Comparison of ENCODE assay signal across 1 cellular context in the genomic region with DNA sequence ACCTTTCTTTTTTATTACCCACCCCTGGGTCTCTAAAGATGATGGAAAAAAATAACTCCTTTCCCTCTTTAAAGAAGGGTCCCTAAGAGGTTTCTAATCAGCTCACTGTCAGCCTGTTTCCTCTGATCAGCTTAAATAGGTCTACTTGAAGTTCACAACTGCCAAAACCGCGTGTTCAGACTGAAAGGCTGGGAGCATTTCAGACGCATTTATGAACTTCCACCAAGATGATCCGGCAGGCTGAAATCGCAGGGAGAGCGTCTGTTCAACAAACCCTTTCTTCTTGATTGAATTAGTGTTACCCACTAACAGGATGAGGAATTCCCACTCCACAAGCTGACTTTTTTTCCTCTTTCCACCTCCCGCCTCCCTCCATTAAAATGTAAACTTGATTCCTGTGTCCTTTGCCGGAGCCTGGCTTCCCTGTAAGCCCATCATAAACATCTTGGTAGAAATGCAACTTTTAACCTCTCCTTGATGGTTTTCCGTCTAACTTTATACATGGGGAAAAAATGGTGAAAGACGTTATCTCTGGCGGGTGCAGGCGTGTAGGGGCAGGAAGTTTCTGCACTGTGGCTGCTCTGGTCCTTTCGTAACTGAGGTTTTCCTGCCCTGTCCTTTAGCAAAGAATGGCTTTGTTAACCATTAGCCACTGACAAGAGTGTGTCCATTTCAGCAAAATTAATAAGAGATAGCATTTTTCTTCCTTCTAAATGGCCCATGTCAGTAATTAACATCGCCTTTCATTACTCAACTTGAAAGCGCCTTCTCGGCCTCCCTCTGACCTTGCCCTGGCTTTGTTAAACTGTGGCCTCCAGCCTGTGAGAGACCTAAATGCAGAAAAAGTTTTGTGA.
TF ChIP-seq lines count a peak whose summit lies in the region.

No MANE protein-coding gene starts in this region.

TF ChIP-seq in HepG2, 621 proteins besides CTCF, POLR2A, EP300 and RAD21 (continued from another document and continues in another):
- TF ChIP-seq EZH2 (conservative IDR thresholded peaks at IDR 0.05; ENCODE audit: low read depth, low read length) (no peak), IRX3 (CRISPR knock-in tag; IDR thresholded peaks at IDR 0.05; ENCODE audit: borderline replicate concordance, low read depth) (no peak), ATAD3A (CRISPR knock-in tag; IDR thresholded peaks at IDR 0.05) (no peak), ZNF441 (CRISPR knock-in tag; IDR thresholded peaks at IDR 0.05; ENCODE audit: borderline replicate concordance) (no peak), ETV5 (CRISPR knock-in tag; IDR thresholded peaks at IDR 0.05; ENCODE audit: borderline replicate concordance) (peak; percentile 21; the same call in 1 of the 2 replicates), ZNF777 (CRISPR knock-in tag; IDR thresholded peaks at IDR 0.05) (no peak), POLR2AphosphoS2 (IDR thresholded peaks at IDR 0.05; ENCODE audit: low read depth, low read length) (no peak), ZNF652 (CRISPR knock-in tag; IDR thresholded peaks at IDR 0.05; ENCODE audit: borderline replicate concordance, low read depth) (no peak), ESRRA (CRISPR knock-in tag; IDR thresholded peaks at IDR 0.05; ENCODE audit: low read depth) (no peak), ONECUT2 (CRISPR knock-in tag; IDR thresholded peaks at IDR 0.05) (no peak), ZNF616 (CRISPR knock-in tag; IDR thresholded peaks at IDR 0.05; ENCODE audit: low read depth) (no peak), FOXK1 (CRISPR knock-in tag; IDR thresholded peaks at IDR 0.05; ENCODE audit: borderline replicate concordance, low read depth) (0 out of 2 replicates have a peak, but pooled peaks have one; percentile 33), ZFAT (CRISPR knock-in tag; conservative IDR thresholded peaks at IDR 0.05) (no peak), CEBPB (IDR thresholded peaks at IDR 0.05; ENCODE audit: borderline replicate concordance, low read depth, low read length) (0 out of 2 replicates have a peak, but pooled peaks have one; percentile 30), ZNF44 (CRISPR knock-in tag; IDR thresholded peaks at IDR 0.05) (no peak), ZNF781 (CRISPR knock-in tag; IDR thresholded peaks at IDR 0.05; ENCODE audit: borderline replicate concordance, not compliant biosample characterization) (no peak), ZNF614 (CRISPR knock-in tag; IDR thresholded peaks at IDR 0.05; ENCODE audit: borderline replicate concordance) (peak; percentile 31; the same call in 1 of the 2 replicates), ZNF224 (CRISPR knock-in tag; IDR thresholded peaks at IDR 0.05) (no peak), ZNF232 (CRISPR knock-in tag; IDR thresholded peaks at IDR 0.05; ENCODE audit: borderline replicate concordance) (no peak), CHCHD3 (CRISPR knock-in tag; IDR thresholded peaks at IDR 0.05) (no peak), NBN (conservative IDR thresholded peaks at IDR 0.05) (no peak), ZFP90 (CRISPR knock-in tag; IDR thresholded peaks at IDR 0.05; ENCODE audit: borderline replicate concordance) (no peak), KLF6 (CRISPR knock-in tag; IDR thresholded peaks at IDR 0.05) (no peak), HIVEP1 (CRISPR knock-in tag; IDR thresholded peaks at IDR 0.05) (no peak), CHD2 (IDR thresholded peaks at IDR 0.05; ENCODE audit: low read depth, low read length) (no peak), GATA4 (IDR thresholded peaks at IDR 0.05; ENCODE audit: borderline replicate concordance, low read depth) (peak; percentile 46; the same call in 1 of the 2 replicates), IKZF1 (IDR thresholded peaks at IDR 0.05) (no peak), ZNF136 (CRISPR knock-in tag; IDR thresholded peaks at IDR 0.05; ENCODE audit: low read depth) (no peak), KLF16 (CRISPR knock-in tag; IDR thresholded peaks at IDR 0.05) (0 out of 4 replicates have a peak, but pooled peaks of 1 of the 2 experiments have one; percentile 26), ZNF367 (CRISPR knock-in tag; IDR thresholded peaks at IDR 0.05; ENCODE audit: borderline replicate concordance) (no peak), NFKBIZ (CRISPR knock-in tag; IDR thresholded peaks at IDR 0.05) (0 out of 2 replicates have a peak, but pooled peaks have one; percentile 14), ZNF292 (CRISPR knock-in tag; IDR thresholded peaks at IDR 0.05; ENCODE audit: borderline replicate concordance, low read depth) (peak; percentile 51; the same call in 1 of the 2 replicates), ZFX (CRISPR knock-in tag; IDR thresholded peaks at IDR 0.05; ENCODE audit: low read depth) (no peak)
- TF ChIP-seq, protein P1, sequence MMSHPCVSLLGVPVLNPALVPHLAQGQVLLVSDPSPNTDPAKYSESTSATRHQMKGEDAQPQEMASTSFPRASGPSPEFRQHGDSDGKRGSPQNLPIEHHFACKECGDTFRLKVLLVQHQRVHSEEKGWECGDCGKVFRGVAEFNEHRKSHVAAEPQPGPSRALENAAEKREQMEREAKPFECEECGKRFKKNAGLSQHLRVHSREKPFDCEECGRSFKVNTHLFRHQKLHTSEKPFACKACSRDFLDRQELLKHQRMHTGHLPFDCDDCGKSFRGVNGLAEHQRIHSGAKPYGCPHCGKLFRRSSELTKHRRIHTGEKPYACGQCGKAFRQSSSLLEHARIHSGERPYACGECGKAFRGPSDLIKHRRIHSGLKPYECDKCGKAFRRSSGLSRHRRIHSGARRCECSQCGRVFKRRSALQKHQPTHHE (CRISPR knock-in tag; IDR thresholded peaks at IDR 0.05; ENCODE audit: borderline replicate concordance) = no peak
- TF ChIP-seq, protein P2, sequence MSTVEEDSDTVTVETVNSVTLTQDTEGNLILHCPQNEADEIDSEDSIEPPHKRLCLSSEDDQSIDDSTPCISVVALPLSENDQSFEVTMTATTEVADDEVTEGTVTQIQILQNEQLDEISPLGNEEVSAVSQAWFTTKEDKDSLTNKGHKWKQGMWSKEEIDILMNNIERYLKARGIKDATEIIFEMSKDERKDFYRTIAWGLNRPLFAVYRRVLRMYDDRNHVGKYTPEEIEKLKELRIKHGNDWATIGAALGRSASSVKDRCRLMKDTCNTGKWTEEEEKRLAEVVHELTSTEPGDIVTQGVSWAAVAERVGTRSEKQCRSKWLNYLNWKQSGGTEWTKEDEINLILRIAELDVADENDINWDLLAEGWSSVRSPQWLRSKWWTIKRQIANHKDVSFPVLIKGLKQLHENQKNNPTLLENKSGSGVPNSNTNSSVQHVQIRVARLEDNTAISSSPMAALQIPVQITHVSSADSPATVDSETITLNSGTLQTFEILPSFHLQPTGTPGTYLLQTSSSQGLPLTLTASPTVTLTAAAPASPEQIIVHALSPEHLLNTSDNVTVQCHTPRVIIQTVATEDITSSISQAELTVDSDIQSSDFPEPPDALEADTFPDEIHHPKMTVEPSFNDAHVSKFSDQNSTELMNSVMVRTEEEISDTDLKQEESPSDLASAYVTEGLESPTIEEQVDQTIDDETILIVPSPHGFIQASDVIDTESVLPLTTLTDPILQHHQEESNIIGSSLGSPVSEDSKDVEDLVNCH (CRISPR knock-in tag; IDR thresholded peaks at IDR 0.05) = no peak
- TF ChIP-seq, protein P3, sequence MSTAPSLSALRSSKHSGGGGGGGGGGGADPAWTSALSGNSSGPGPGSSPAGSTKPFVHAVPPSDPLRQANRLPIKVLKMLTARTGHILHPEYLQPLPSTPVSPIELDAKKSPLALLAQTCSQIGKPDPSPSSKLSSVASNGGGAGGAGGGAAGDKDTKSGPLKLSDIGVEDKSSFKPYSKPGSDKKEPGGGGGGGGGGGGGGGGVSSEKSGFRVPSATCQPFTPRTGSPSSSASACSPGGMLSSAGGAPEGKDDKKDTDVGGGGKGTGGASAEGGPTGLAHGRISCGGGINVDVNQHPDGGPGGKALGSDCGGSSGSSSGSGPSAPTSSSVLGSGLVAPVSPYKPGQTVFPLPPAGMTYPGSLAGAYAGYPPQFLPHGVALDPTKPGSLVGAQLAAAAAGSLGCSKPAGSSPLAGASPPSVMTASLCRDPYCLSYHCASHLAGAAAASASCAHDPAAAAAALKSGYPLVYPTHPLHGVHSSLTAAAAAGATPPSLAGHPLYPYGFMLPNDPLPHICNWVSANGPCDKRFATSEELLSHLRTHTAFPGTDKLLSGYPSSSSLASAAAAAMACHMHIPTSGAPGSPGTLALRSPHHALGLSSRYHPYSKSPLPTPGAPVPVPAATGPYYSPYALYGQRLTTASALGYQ (CRISPR knock-in tag; IDR thresholded peaks at IDR 0.05) = 0 out of 2 replicates have a peak, but pooled peaks have one; percentile 42
- TF ChIP-seq, protein P4, sequence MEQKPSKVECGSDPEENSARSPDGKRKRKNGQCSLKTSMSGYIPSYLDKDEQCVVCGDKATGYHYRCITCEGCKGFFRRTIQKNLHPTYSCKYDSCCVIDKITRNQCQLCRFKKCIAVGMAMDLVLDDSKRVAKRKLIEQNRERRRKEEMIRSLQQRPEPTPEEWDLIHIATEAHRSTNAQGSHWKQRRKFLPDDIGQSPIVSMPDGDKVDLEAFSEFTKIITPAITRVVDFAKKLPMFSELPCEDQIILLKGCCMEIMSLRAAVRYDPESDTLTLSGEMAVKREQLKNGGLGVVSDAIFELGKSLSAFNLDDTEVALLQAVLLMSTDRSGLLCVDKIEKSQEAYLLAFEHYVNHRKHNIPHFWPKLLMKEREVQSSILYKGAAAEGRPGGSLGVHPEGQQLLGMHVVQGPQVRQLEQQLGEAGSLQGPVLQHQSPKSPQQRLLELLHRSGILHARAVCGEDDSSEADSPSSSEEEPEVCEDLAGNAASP (CRISPR knock-in tag; IDR thresholded peaks at IDR 0.05; ENCODE audit: borderline replicate concordance) = 0 out of 2 replicates have a peak, but pooled peaks have one; percentile 15
- TF ChIP-seq, protein P5, sequence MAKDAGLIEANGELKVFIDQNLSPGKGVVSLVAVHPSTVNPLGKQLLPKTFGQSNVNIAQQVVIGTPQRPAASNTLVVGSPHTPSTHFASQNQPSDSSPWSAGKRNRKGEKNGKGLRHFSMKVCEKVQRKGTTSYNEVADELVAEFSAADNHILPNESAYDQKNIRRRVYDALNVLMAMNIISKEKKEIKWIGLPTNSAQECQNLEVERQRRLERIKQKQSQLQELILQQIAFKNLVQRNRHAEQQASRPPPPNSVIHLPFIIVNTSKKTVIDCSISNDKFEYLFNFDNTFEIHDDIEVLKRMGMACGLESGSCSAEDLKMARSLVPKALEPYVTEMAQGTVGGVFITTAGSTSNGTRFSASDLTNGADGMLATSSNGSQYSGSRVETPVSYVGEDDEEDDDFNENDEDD (CRISPR knock-in tag; IDR thresholded peaks at IDR 0.05; ENCODE audit: borderline replicate concordance) = no peak
- TF ChIP-seq, protein P6, sequence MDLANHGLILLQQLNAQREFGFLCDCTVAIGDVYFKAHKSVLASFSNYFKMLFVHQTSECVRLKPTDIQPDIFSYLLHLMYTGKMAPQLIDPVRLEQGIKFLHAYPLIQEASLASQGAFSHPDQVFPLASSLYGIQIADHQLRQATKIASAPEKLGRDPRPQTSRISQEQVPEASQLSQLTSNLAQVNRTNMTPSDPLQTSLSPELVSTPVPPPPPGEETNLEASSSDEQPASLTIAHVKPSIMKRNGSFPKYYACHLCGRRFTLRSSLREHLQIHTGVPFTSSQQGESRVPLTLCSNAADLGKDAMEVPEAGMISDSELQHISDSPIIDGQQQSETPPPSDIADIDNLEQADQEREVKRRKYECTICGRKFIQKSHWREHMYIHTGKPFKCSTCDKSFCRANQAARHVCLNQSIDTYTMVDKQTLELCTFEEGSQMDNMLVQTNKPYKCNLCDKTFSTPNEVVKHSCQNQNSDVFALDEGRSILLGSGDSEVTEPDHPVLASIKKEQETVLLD (CRISPR knock-in tag; IDR thresholded peaks at IDR 0.05; ENCODE audit: low read depth) = no peak
- TF ChIP-seq, protein P7, sequence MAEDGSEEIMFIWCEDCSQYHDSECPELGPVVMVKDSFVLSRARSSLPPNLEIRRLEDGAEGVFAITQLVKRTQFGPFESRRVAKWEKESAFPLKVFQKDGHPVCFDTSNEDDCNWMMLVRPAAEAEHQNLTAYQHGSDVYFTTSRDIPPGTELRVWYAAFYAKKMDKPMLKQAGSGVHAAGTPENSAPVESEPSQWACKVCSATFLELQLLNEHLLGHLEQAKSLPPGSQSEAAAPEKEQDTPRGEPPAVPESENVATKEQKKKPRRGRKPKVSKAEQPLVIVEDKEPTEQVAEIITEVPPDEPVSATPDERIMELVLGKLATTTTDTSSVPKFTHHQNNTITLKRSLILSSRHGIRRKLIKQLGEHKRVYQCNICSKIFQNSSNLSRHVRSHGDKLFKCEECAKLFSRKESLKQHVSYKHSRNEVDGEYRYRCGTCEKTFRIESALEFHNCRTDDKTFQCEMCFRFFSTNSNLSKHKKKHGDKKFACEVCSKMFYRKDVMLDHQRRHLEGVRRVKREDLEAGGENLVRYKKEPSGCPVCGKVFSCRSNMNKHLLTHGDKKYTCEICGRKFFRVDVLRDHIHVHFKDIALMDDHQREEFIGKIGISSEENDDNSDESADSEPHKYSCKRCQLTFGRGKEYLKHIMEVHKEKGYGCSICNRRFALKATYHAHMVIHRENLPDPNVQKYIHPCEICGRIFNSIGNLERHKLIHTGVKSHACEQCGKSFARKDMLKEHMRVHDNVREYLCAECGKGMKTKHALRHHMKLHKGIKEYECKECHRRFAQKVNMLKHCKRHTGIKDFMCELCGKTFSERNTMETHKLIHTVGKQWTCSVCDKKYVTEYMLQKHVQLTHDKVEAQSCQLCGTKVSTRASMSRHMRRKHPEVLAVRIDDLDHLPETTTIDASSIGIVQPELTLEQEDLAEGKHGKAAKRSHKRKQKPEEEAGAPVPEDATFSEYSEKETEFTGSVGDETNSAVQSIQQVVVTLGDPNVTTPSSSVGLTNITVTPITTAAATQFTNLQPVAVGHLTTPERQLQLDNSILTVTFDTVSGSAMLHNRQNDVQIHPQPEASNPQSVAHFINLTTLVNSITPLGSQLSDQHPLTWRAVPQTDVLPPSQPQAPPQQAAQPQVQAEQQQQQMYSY (CRISPR knock-in tag; IDR thresholded peaks at IDR 0.05) = no peak
- TF ChIP-seq, protein P8, sequence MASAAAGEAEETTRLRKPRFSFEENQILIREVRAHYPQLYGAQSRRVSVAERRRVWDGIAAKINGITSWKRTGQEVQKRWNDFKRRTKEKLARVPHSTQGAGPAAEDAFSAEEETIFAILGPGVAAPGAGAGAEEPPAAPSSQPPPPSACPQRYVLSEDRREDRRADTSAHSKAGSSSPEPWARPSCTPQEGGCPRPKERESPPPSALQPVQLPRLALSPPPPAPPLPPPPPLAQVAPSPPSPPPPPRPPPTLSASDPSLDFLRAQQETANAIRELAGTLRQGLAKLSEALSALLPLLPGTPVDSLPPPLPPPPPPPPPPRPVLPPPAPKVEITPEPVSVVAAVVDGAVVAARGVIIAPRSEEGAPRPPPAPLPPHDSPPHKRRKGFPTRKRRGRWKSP (CRISPR knock-in tag; IDR thresholded peaks at IDR 0.05) = no peak
- TF ChIP-seq, protein P9, sequence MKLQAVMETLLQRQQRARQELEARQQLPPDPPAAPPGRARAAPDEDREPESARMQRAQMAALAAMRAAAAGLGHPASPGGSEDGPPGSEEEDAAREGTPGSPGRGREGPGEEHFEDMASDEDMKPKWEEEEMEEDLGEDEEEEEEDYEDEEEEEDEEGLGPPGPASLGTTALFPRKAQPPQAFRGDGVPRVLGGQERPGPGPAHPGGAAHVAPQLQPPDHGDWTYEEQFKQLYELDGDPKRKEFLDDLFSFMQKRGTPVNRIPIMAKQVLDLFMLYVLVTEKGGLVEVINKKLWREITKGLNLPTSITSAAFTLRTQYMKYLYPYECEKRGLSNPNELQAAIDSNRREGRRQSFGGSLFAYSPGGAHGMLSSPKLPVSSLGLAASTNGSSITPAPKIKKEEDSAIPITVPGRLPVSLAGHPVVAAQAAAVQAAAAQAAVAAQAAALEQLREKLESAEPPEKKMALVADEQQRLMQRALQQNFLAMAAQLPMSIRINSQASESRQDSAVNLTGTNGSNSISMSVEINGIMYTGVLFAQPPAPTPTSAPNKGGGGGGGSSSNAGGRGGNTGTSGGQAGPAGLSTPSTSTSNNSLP (IDR thresholded peaks at IDR 0.05; ENCODE audit: low read depth, low read length) = no peak
